1 cellular context compared by ENCODE assay signal in the genomic region with DNA sequence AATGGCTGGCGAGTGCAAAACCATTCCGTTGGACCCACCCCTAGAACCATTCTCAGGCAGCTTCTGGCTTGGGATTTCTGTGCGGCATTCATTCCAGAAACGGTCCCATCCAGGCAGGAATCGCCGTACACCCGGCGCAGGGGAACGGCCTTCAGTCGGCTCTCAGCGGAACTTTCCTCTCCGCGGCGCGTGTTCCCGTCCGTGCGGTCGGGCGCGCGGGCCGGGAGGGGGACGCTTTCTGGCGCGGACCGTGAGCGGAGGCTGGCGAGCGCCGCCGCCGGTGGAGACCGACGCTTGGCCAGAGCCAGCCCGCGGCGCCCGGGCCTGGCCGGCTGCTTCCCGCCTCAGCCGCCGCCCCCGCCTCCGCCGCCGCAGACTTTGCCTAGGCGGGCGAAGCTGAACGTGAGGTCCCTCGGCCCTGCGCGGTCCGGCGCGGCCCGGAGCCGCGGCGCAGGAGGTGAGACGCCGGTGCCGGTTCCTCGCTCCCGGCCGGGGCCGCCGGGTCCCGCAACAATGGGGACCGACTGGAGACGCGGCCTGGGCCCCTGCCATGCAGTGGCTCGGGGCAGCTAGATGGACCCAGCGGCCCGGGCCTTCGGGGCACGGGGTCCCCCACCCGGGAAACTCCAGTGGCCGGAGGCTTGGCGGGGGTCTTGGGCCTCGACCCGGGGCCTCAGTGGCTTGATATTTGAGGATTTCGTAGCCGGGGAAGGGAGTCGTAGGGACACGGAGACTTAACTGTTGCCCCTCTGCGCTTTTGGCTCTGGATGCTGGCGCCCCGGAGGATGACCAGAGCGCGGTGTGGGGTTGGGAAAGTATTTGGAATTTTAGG.
TF ChIP-seq lines count a peak whose summit lies in the region.

A gene with protein sequence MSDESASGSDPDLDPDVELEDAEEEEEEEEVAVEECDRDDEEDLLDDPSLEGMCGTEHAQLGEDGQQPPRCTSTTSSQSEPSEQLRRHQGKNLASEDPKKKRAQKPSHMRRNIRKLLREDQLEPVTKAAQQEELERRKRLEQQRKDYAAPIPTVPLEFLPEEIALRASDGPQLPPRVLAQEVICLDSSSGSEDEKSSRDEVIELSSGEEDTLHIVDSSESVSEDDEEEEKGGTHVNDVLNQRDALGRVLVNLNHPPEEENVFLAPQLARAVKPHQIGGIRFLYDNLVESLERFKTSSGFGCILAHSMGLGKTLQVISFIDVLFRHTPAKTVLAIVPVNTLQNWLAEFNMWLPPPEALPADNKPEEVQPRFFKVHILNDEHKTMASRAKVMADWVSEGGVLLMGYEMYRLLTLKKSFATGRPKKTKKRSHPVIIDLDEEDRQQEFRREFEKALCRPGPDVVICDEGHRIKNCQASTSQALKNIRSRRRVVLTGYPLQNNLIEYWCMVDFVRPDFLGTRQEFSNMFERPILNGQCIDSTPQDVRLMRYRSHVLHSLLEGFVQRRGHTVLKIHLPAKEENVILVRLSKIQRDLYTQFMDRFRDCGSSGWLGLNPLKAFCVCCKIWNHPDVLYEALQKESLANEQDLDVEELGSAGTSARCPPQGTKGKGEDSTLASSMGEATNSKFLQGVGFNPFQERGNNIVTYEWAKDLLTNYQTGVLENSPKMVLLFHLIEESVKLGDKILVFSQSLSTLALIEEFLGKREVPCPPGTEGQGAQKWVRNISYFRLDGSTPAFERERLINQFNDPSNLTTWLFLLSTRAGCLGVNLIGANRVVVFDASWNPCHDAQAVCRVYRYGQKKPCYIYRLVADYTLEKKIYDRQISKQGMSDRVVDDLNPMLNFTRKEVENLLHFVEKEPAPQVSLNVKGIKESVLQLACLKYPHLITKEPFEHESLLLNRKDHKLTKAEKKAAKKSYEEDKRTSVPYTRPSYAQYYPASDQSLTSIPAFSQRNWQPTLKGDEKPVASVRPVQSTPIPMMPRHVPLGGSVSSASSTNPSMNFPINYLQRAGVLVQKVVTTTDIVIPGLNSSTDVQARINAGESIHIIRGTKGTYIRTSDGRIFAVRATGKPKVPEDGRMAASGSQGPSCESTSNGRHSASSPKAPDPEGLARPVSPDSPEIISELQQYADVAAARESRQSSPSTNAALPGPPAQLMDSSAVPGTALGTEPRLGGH (N-terminal part only) (plus strand): TSS at position 261 of the 832 bp plus-strand sequence. CDS start 51,702 bp downstream, outside the sequence.

TF ChIP-seq in H1, 55 proteins besides CTCF, POLR2A, EP300 and RAD21 (continues in another document):
- no peak for TF ChIP-seq CTBP2 (IDR thresholded peaks at IDR 0.05; ENCODE audit: borderline replicate concordance, insufficient read depth, insufficient read length, low read length)
- TF ChIP-seq RFX5 (IDR thresholded peaks at IDR 0.05; ENCODE audit: borderline replicate concordance, low read depth, low read length): no peak
- TF ChIP-seq GTF2F1 (IDR thresholded peaks at IDR 0.05; ENCODE audit: borderline replicate concordance, low read depth, low read length): no peak
- no peak for TF ChIP-seq CEBPB (IDR thresholded peaks at IDR 0.05; ENCODE audit: low read depth, low read length)
- TF ChIP-seq SIN3A (conservative IDR thresholded peaks at IDR 0.05 in 1 of 2, IDR thresholded peaks at IDR 0.05 in 1 of 2; ENCODE audit: low read depth in 1 of 2, low read length in 2 of 2): peak; percentile 20 to 68; a peak in 2 of 4 replicates
- TF ChIP-seq SP1 (IDR thresholded peaks at IDR 0.05; ENCODE audit: low read depth, low read length): peak; percentile 52; the same call in 1 of the 2 replicates
- TF ChIP-seq CBX8 (IDR thresholded peaks at IDR 0.05; ENCODE audit: borderline replicate concordance, low read depth, low read length): no peak
- TF ChIP-seq BACH1 (IDR thresholded peaks at IDR 0.05; ENCODE audit: low read length): no peak
- peak; percentile 51 for TF ChIP-seq KDM5A (IDR thresholded peaks at IDR 0.05; ENCODE audit: low read length)
- peak; percentile 33; the same call in 1 of the 2 replicates for TF ChIP-seq SIX5 (IDR thresholded peaks at IDR 0.05; ENCODE audit: low read depth, low read length)
- TF ChIP-seq JUN (IDR thresholded peaks at IDR 0.05; ENCODE audit: low read depth, low read length): no peak
- peak; percentile 57; the same call in 1 of the 2 replicates for TF ChIP-seq TEAD4 (IDR thresholded peaks at IDR 0.05; ENCODE audit: low read depth, low read length)
- TF ChIP-seq NANOG (IDR thresholded peaks at IDR 0.05; ENCODE audit: insufficient read depth, low read depth, low read length, poor library complexity, severe bottlenecking): peak; percentile 51
- TF ChIP-seq, protein P1, sequence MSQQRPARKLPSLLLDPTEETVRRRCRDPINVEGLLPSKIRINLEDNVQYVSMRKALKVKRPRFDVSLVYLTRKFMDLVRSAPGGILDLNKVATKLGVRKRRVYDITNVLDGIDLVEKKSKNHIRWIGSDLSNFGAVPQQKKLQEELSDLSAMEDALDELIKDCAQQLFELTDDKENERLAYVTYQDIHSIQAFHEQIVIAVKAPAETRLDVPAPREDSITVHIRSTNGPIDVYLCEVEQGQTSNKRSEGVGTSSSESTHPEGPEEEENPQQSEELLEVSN (IDR thresholded peaks at IDR 0.05): peak; percentile 75
- 0 out of 2 replicates have a peak, but pooled peaks have one; percentile 21 for TF ChIP-seq KDM1A (IDR thresholded peaks at IDR 0.05; ENCODE audit: borderline replicate concordance, low read length)
- TF ChIP-seq PHF8 (conservative IDR thresholded peaks at IDR 0.05; ENCODE audit: low read depth, low read length): peak; percentile 98
- 0 out of 2 replicates have a peak, but pooled peaks have one; percentile 32 for TF ChIP-seq TCF12 (IDR thresholded peaks at IDR 0.05; ENCODE audit: low read depth, low read length)
- TF ChIP-seq SIRT6 (IDR thresholded peaks at IDR 0.05; ENCODE audit: low read length): no peak
- no peak for TF ChIP-seq ZNF274 (IDR thresholded peaks at IDR 0.05; ENCODE audit: borderline replicate concordance, extremely low read depth, low read length)
- TF ChIP-seq SUZ12 (IDR thresholded peaks at IDR 0.05; ENCODE audit: low read length): no peak
- TF ChIP-seq TAF7 (optimal IDR thresholded peaks at IDR 0.05; ENCODE audit: borderline replicate concordance, low read depth, low read length): peak; percentile 91
- TF ChIP-seq EZH2 (IDR thresholded peaks at IDR 0.05; ENCODE audit: low read depth, low read length, severe bottlenecking): no peak
- TF ChIP-seq POLR2AphosphoS5 (IDR thresholded peaks at IDR 0.05; ENCODE audit: low read depth, low read length): peak; percentile 65
- peak; percentile 97 for TF ChIP-seq RBBP5 (IDR thresholded peaks at IDR 0.05; ENCODE audit: borderline replicate concordance, low read depth, low read length)
- no peak for TF ChIP-seq HDAC6 (IDR thresholded peaks at IDR 0.05; ENCODE audit: low read depth, low read length)
- no peak for TF ChIP-seq CBX5 (IDR thresholded peaks at IDR 0.05; ENCODE audit: low read depth, low read length)
- TF ChIP-seq SAP30 (IDR thresholded peaks at IDR 0.05; ENCODE audit: insufficient read depth, insufficient replicate concordance, low read length): no peak
- no peak; the same call in 1 of the 2 replicates for TF ChIP-seq BRCA1 (IDR thresholded peaks at IDR 0.05; ENCODE audit: low read depth, low read length)
- 0 out of 2 replicates have a peak, but pooled peaks have one; percentile 26 for TF ChIP-seq RXRA (IDR thresholded peaks at IDR 0.05; ENCODE audit: insufficient read depth, low read depth, low read length)
- TF ChIP-seq CREB1 (IDR thresholded peaks at IDR 0.05): peak; percentile 67
- peak; percentile 94 for TF ChIP-seq GABPA (IDR thresholded peaks at IDR 0.05; ENCODE audit: borderline replicate concordance, insufficient read depth, low read length)
- no peak for TF ChIP-seq BCL11A (IDR thresholded peaks at IDR 0.05; ENCODE audit: low read depth in 2 of 2, low read length in 2 of 2)
- no peak for TF ChIP-seq FOSL1 (IDR thresholded peaks at IDR 0.05; ENCODE audit: insufficient read depth, low read depth, low read length)
- no peak for TF ChIP-seq HDAC2 (IDR thresholded peaks at IDR 0.05; ENCODE audit: borderline replicate concordance in 1 of 2, low read depth in 2 of 2, low read length in 2 of 2)
- TF ChIP-seq, protein P2, sequence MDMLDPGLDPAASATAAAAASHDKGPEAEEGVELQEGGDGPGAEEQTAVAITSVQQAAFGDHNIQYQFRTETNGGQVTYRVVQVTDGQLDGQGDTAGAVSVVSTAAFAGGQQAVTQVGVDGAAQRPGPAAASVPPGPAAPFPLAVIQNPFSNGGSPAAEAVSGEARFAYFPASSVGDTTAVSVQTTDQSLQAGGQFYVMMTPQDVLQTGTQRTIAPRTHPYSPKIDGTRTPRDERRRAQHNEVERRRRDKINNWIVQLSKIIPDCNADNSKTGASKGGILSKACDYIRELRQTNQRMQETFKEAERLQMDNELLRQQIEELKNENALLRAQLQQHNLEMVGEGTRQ (IDR thresholded peaks at IDR 0.05; ENCODE audit: low read length): no peak
- no peak for TF ChIP-seq CHD1 (IDR thresholded peaks at IDR 0.05; ENCODE audit: low read depth, low read length)
- TF ChIP-seq POU5F1 (IDR thresholded peaks at IDR 0.05; ENCODE audit: low read depth, low read length): 0 out of 2 replicates have a peak, but pooled peaks have one; percentile 18
- TF ChIP-seq, protein P3, sequence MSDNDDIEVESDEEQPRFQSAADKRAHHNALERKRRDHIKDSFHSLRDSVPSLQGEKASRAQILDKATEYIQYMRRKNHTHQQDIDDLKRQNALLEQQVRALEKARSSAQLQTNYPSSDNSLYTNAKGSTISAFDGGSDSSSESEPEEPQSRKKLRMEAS (IDR thresholded peaks at IDR 0.05): peak; percentile 89
- peak; percentile 60; the same call in 1 of the 2 replicates for TF ChIP-seq YY1 (IDR thresholded peaks at IDR 0.05; ENCODE audit: low read depth, low read length)
- TF ChIP-seq EGR1 (IDR thresholded peaks at IDR 0.05; ENCODE audit: borderline replicate concordance, low read depth, low read length): 0 out of 2 replicates have a peak, but pooled peaks have one; percentile 16
- TF ChIP-seq, protein P4, sequence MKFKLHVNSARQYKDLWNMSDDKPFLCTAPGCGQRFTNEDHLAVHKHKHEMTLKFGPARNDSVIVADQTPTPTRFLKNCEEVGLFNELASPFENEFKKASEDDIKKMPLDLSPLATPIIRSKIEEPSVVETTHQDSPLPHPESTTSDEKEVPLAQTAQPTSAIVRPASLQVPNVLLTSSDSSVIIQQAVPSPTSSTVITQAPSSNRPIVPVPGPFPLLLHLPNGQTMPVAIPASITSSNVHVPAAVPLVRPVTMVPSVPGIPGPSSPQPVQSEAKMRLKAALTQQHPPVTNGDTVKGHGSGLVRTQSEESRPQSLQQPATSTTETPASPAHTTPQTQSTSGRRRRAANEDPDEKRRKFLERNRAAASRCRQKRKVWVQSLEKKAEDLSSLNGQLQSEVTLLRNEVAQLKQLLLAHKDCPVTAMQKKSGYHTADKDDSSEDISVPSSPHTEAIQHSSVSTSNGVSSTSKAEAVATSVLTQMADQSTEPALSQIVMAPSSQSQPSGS (IDR thresholded peaks at IDR 0.05; ENCODE audit: low read length): no peak
- peak; percentile 97 for TF ChIP-seq TAF1 (IDR thresholded peaks at IDR 0.05; ENCODE audit: low read depth, low read length)
- TF ChIP-seq TBP (IDR thresholded peaks at IDR 0.05; ENCODE audit: low read depth, low read length): peak; percentile 92
- TF ChIP-seq ASH2L (IDR thresholded peaks at IDR 0.05; ENCODE audit: low read length): peak; percentile 98
- no peak for TF ChIP-seq NRF1 (IDR thresholded peaks at IDR 0.05; ENCODE audit: low read depth, low read length)
- TF ChIP-seq SRF (IDR thresholded peaks at IDR 0.05; ENCODE audit: low read depth, low read length): peak; percentile 60
- TF ChIP-seq CHD2 (IDR thresholded peaks at IDR 0.05; ENCODE audit: low read length): no peak
- no peak for TF ChIP-seq MAFK (IDR thresholded peaks at IDR 0.05; ENCODE audit: low read depth, low read length)
- no peak for TF ChIP-seq SP2 (IDR thresholded peaks at IDR 0.05; ENCODE audit: low read length)
- TF ChIP-seq, protein P5, sequence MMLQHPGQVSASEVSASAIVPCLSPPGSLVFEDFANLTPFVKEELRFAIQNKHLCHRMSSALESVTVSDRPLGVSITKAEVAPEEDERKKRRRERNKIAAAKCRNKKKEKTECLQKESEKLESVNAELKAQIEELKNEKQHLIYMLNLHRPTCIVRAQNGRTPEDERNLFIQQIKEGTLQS (IDR thresholded peaks at IDR 0.05; ENCODE audit: insufficient read depth, low read depth, low read length): no peak
- no peak for TF ChIP-seq JUND (IDR thresholded peaks at IDR 0.05; ENCODE audit: low read length)
- TF ChIP-seq RNF2 (IDR thresholded peaks at IDR 0.05; ENCODE audit: borderline replicate concordance, low read depth, low read length, missing control alignments, poor library complexity, severe bottlenecking): no peak
- peak; percentile 56 for TF ChIP-seq KDM4A (IDR thresholded peaks at IDR 0.05; ENCODE audit: low read depth, low read length, severe bottlenecking)
- TF ChIP-seq SP4 (IDR thresholded peaks at IDR 0.05; ENCODE audit: low read length): no peak
